ENCODE assay signal across 12 cellular contexts in genomic region chr13:98525852-98526512, GRCh38. TPM values are rescaled to one million over a fixed set of nuclear protein-coding genes. Genes with fewer than 3 reads are reported as not detected.
A peak's percentile ranks its signal among the peaks of the same experiment; 100 is the strongest.
DNase-seq lines count a peak whose midpoint lies in the region; ATAC-seq lines count a peak whose summit lies in the region.
"Had no signal": no experiment of that assay in that cellular context is flagged by ENCODE, and none has a peak within 500 bp of the region (broad histone marks: within the 10 kb centered on the region; RNA-seq: fewer than 3 reads in every experiment).

No MANE protein-coding gene starts in this region.

- peak overlapping the region; percentile 62 for H3K27ac Mint-ChIP-seq in central memory CD8-positive, alpha-beta T cell (ENCODE audit: low read depth)
- peak overlapping the region; percentile 80 for H3K27ac Mint-ChIP-seq in stimulated activated naive B cell treated with anti-CD40 and anti-IgM and Interleukin-4, amounts not matched to agents 10 μg/mL and 1 μg/mL and 100 μg/mL, for 72 hours

- no peak for ATAC-seq in activated T-cell treated with anti-CD3 and anti-CD28 coated beads, Interleukin-2, amount 50 U/mL, for 4 hours
- ATAC-seq in HG02623 (IDR thresholded peaks at IDR 0.05; ENCODE audit: unreplicated experiment) = peak; percentile 35
- ATAC-seq in central memory CD8-positive, alpha-beta T cell (replicated peaks; ENCODE audit: extremely low read depth, poor library complexity, severe bottlenecking) = no peak
- ATAC-seq in stimulated activated naive B cell treated with anti-CD40 and anti-IgM and Interleukin-4, amounts not matched to agents 10 μg/mL and 1 μg/mL and 100 μg/mL, for 72 hours (replicated peaks) = peak; percentile 66 to 75
- ATAC-seq: PC-3 had no signal

- peaks cover 9% of the 10 kb centered on the region for H3K36me3 Mint-ChIP-seq in activated T-cell treated with anti-CD3 and anti-CD28 coated beads, Interleukin-2, amount 50 U/mL, for 4 hours (ENCODE audit: insufficient read depth)
- H3K36me3 Mint-ChIP-seq in central memory CD8-positive, alpha-beta T cell (ENCODE audit: insufficient read depth) = peaks cover 11% of the 10 kb centered on the region
- H3K36me3 Mint-ChIP-seq in stimulated activated naive B cell treated with anti-CD40 and anti-IgM and Interleukin-4, amounts not matched to agents 10 μg/mL and 1 μg/mL and 100 μg/mL, for 72 hours = peaks cover 27 to 34% of the 10 kb centered on the region in 2 donors

- H3K27ac ChIP-seq in substantia nigra (ENCODE audit: low read depth, low read length, poor library complexity, severe bottlenecking) = no peak overlapping the region
- H3K27ac ChIP-seq: esophagus muscularis mucosa, tibial nerve had no signal

- no peaks in the 10 kb centered on the region for H3K9me3 Mint-ChIP-seq in activated T-cell treated with anti-CD3 and anti-CD28 coated beads, Interleukin-2, amount 50 U/mL, for 4 hours
- H3K9me3 Mint-ChIP-seq in central memory CD8-positive, alpha-beta T cell = no peaks in the 10 kb centered on the region
- H3K9me3 Mint-ChIP-seq in stimulated activated naive B cell treated with anti-CD40 and anti-IgM and Interleukin-4, amounts not matched to agents 10 μg/mL and 1 μg/mL and 100 μg/mL, for 72 hours = peaks cover 0 to 4% of the 10 kb centered on the region in 2 donors

- H3K4me3 Mint-ChIP-seq in activated T-cell treated with anti-CD3 and anti-CD28 coated beads, Interleukin-2, amount 50 U/mL, for 4 hours = no peak overlapping the region
- no peak overlapping the region for H3K4me3 Mint-ChIP-seq in central memory CD8-positive, alpha-beta T cell
- peak overlapping the region in 1 of 2 donors; percentile 44 for H3K4me3 Mint-ChIP-seq in stimulated activated naive B cell treated with anti-CD40 and anti-IgM and Interleukin-4, amounts not matched to agents 10 μg/mL and 1 μg/mL and 100 μg/mL, for 72 hours

- H3K4me1 Mint-ChIP-seq in activated T-cell treated with anti-CD3 and anti-CD28 coated beads, Interleukin-2, amount 50 U/mL, for 4 hours (ENCODE audit: low read depth) = peaks cover 95% of the 10 kb centered on the region
- H3K4me1 Mint-ChIP-seq in central memory CD8-positive, alpha-beta T cell = peaks cover 91% of the 10 kb centered on the region
- H3K4me1 Mint-ChIP-seq in stimulated activated naive B cell treated with anti-CD40 and anti-IgM and Interleukin-4, amounts not matched to agents 10 μg/mL and 1 μg/mL and 100 μg/mL, for 72 hours = peaks cover 72 to 100% of the 10 kb centered on the region in 2 donors

- no peaks in the 10 kb centered on the region for H3K27me3 Mint-ChIP-seq in activated T-cell treated with anti-CD3 and anti-CD28 coated beads, Interleukin-2, amount 50 U/mL, for 4 hours (ENCODE audit: low read depth)
- no peaks in the 10 kb centered on the region for H3K27me3 Mint-ChIP-seq in central memory CD8-positive, alpha-beta T cell
- no peaks in the 10 kb centered on the region for H3K27me3 Mint-ChIP-seq in stimulated activated naive B cell treated with anti-CD40 and anti-IgM and Interleukin-4, amounts not matched to agents 10 μg/mL and 1 μg/mL and 100 μg/mL, for 72 hours

- peak; percentile 15 to 18 for DNase-seq in activated T-cell treated with anti-CD3 and anti-CD28 coated beads, Interleukin-2, amount 50 U/mL, for 48 hours
- DNase-seq in activated T-cell treated with anti-CD3 and anti-CD28 coated beads, Interleukin-2, amount 50 U/mL, for 4 hours = no peak
- DNase-seq in central memory CD8-positive, alpha-beta T cell (ENCODE audit: low spot score in 2 of 2) = no peak
- DNase-seq in stimulated activated naive B cell treated with anti-CD40 and anti-IgM and Interleukin-4, amounts not matched to agents 10 μg/mL and 1 μg/mL and 100 μg/mL, for 72 hours = no peak
- DNase-seq in C1 segment of cervical spinal cord (lab: John Stamatoyannopoulos, UW) (no peak), NCI-H345 (lab: John Stamatoyannopoulos, UW) (no peak), substantia nigra (lab: John Stamatoyannopoulos, UW) (no peak)
- DNase-seq: NCI-H2171, PC-3 had no signal

RNA-seq across cellular contexts. Expression of gene STK24, which starts 50.9 kb away (rescaled TPM):
- 100 to 1,000 TPM; 135 to 152 (median 142) TPM for total RNA-seq in activated T-cell treated with anti-CD3 and anti-CD28 coated beads, Interleukin-2, amount 50 U/mL, for 4 hours

Comparison
In these comparisons a context has a peak if more than half of its experiments do, and no peak if none do; other contexts are left out.
1. DNase-seq: peak in activated T-cell treated with anti-CD3 and anti-CD28 coated beads, Interleukin-2, amount 50 U/mL, for 48 hours (2 of 2); none in activated T-cell treated with anti-CD3 and anti-CD28 coated beads, Interleukin-2, amount 50 U/mL, for 4 hours (single experiment), central memory CD8-positive, alpha-beta T cell (0 of 2), stimulated activated naive B cell treated with anti-CD40 and anti-IgM and Interleukin-4, amounts not matched to agents 10 μg/mL and 1 μg/mL and 100 μg/mL, for 72 hours (single experiment), C1 segment of cervical spinal cord (0 of 14), NCI-H345 (single experiment) and substantia nigra (0 of 49).
2. ATAC-seq: peak in HG02623 (single experiment) and stimulated activated naive B cell treated with anti-CD40 and anti-IgM and Interleukin-4, amounts not matched to agents 10 μg/mL and 1 μg/mL and 100 μg/mL, for 72 hours (2 of 2); none in activated T-cell treated with anti-CD3 and anti-CD28 coated beads, Interleukin-2, amount 50 U/mL, for 4 hours (0 of 2) and central memory CD8-positive, alpha-beta T cell (single experiment).